ENCODE assay signal across 18 cellular contexts in the genomic region with DNA sequence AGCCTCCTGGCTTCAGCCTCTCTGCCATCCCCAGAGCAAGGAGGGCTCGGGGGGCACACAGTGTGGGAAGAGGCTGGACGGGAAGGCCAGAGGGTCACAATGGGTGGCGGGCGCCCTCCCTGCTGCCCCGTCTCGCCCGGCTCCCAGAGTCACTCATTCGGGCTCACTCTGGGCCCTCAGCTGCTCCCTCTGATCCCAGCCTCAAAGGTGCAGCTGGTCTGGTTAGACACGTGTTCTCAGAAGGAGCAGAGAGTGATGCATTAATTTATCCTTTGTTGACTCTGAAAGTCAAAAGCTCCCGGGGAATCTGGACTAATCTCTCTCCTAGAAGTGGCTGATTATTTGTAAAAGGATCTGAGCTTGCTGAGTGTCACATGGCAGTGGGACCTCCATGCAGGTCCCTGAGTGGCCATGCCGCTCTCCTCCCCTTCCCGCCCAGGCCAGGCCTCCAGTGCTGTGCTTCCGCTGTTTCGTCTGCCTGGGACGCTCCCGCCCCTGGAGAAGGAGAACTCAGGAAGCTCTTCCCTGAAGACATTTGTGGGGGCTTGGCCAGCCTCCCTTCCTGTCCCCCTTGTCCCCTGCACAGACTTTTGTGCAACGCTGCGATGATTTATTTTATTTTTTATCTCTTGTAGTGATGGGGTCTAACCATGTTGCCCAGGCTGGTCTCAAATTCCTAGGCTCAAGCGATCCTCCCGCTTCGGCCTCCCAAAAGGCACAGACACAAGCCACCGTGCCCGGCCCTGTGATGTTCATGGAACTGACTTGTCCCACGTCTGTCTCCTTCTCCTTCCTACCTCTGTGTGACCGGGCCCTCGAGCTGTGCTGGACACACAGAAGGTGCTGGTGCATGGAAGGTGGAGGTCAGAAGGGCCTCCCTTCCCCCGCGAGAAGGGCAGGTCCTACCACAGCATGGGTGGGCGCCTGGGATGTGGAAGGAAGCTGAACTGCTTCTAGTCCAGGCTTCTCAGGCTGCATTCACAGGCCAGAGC.
A peak's percentile ranks its signal among the peaks of the same experiment; 100 is the strongest.
DNase-seq lines count a peak whose midpoint lies in the region; ATAC-seq and TF ChIP-seq lines count a peak whose summit lies in the region.
"Had no signal": no experiment of that assay in that cellular context is flagged by ENCODE, and none has a peak within 500 bp of the region (broad histone marks: within the 10 kb centered on the region; RNA-seq: fewer than 3 reads in every experiment).

No MANE protein-coding gene starts in this region.

- no peaks in the 10 kb centered on the region for H3K9me3 ChIP-seq in right cardiac atrium (ENCODE audit: control insufficient read depth, low read length)
- H3K9me3 ChIP-seq: adrenal gland, colonic mucosa had no signal

- peaks cover 2% of the 10 kb centered on the region for H3K4me1 ChIP-seq in right cardiac atrium (ENCODE audit: control insufficient read depth, insufficient read depth, low read length)
- H3K4me1 ChIP-seq: adrenal gland, colonic mucosa, HAP-1 had no signal

- H3K27ac ChIP-seq in right cardiac atrium (ENCODE audit: low read length) = no peak overlapping the region
- H3K27ac ChIP-seq: colonic mucosa had no signal

- TF ChIP-seq POLR2A in GM18505 (IDR thresholded peaks at IDR 0.05; ENCODE audit: borderline replicate concordance, extremely low read depth, insufficient read depth, insufficient read length) = no peak

- no peaks in the 10 kb centered on the region for H3K27me3 ChIP-seq in right cardiac atrium (ENCODE audit: control insufficient read depth, insufficient read depth)
- H3K27me3 ChIP-seq: adrenal gland, colonic mucosa had no signal

- intact Hi-C loops in right cardiac atrium (cut with DNase I) = no loop called here
- intact Hi-C loops in sciatic nerve (cut with DNase I) = no loop called here

- peak; percentile 23 to 47 for ATAC-seq in right cardiac atrium
- peak; percentile 72 for ATAC-seq in sciatic nerve
- ATAC-seq in GM18505 (IDR thresholded peaks at IDR 0.05; ENCODE audit: unreplicated experiment) = no peak
- ATAC-seq: left colon; naive thymus-derived CD8-positive, alpha-beta T cell had no signal

- peak; percentile 61 to 90 (median 78) for DNase-seq in NCI-H1417 (lab: John Stamatoyannopoulos, UW)
- DNase-seq in NCI-H1417 treated with DMSO at 0.1 percent for 48 hours (lab: John Stamatoyannopoulos, UW) = no peak
- DNase-seq in NCI-H510A treated with DMSO at 0.1 percent for 48 hours (lab: John Stamatoyannopoulos, UW) = peak; percentile 57
- DNase-seq in right cardiac atrium = peak in 1 of 3 donors; percentile 67
- no peak for DNase-seq in sciatic nerve (ENCODE audit: low spot score)
- no peak for DNase-seq in NAMALWA (ENCODE audit: low spot score)
- DNase-seq in amygdala (lab: John Stamatoyannopoulos, UW) = no peak
- DNase-seq: activated CD4-positive, alpha-beta T cell treated with anti-CD3 and anti-CD28 coated beads, Interleukin-2, amount 10 ng/mL, durations not matched to agents 24 days and 14 days; activated T-cell treated with anti-CD3 and anti-CD28 coated beads, Interleukin-2, amount 50 U/mL, for 72 hours; colonic mucosa; GDM1; left colon; naive thymus-derived CD8-positive, alpha-beta T cell; NCI-H446 treated with DMSO at 0.1 percent for 48 hours; RPMI8226 had no signal

- 81% methylated on average over 29 of the region's 29 CpGs for WGBS in right cardiac atrium

- H3K4me3 ChIP-seq in right cardiac atrium (ENCODE audit: low read length) = no peak overlapping the region
- H3K4me3 ChIP-seq: adrenal gland, colonic mucosa, HAP-1 had no signal

Comparison
In these comparisons a context has a peak if more than half of its experiments do, and no peak if none do; other contexts are left out.
1. DNase-seq: peak in NCI-H1417 (3 of 3) and NCI-H510A treated with DMSO at 0.1 percent for 48 hours (single experiment); none in NCI-H1417 treated with DMSO at 0.1 percent for 48 hours (single experiment), sciatic nerve (single experiment), NAMALWA (single experiment) and amygdala (0 of 56).